In the genomic region with DNA sequence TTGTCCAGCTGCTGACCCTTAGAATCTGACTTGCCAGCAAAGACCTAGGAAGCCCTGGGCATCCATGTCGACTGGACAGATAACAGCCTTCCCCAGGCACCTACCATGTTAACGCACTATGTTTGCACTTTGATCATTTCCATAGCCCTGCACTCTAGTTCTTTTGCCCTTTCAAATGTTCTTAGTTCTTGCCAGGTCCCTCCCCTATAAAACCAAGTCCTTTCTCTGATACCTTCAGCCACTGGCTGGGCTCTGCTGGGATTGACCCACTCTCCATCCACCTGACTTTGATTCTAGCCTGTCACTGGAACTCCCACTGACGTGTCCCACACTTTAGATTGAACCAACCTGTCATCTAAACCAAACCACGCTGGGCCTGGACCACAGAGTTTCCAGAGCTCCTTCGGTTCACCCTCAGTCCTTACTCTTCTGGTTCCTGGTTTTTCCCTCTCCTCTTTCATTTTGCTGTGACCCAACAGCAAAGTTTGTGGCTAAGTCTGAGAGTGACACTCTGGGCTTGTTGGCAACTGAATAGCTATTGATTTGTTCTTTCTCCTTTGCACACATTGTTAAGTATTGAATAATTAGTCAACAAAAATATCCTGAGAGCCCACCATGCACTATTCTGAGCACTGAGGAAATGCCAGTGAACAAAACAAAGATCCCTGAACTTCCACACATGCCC, we compare ENCODE assay signal across 26 cellular contexts. TPM values are rescaled to one million over a fixed set of nuclear protein-coding genes. Genes with fewer than 3 reads are reported as not detected.
A peak's percentile ranks its signal among the peaks of the same experiment; 100 is the strongest.
DNase-seq lines count a peak whose midpoint lies in the region; ATAC-seq and TF ChIP-seq lines count a peak whose summit lies in the region.
"Had no signal": no experiment of that assay in that cellular context is flagged by ENCODE, and none has a peak within 500 bp of the region (broad histone marks: within the 10 kb centered on the region; RNA-seq: fewer than 3 reads in every experiment).

No MANE protein-coding gene starts in this region.

- WGBS in sigmoid colon, 2 donors, result 94% methylated on average over 5 of the region's 5 CpGs

- intact Hi-C loops in ascending aorta (cut with DNase I) (loop anchor here (2.0 to 5.0 kb wide), 4 partner anchors 13 to 170 kb away; a partner anchor contains a TSS), sigmoid colon (cut with DNase I) (loop anchor here (5.0 to 10.0 kb wide), 4 partner anchors 50 to 447 kb away; a partner anchor contains a TSS)

- H4K20me1 ChIP-seq in BLaER1, result no peaks in the 10 kb centered on the region

- H3K9ac ChIP-seq in BLaER1, result no peak overlapping the region

- no peak for TF ChIP-seq POLR2A in sigmoid colon (IDR thresholded peaks at IDR 0.05)

- no peak for TF ChIP-seq EP300 in sigmoid colon (IDR thresholded peaks at IDR 0.05)

- H3K4me2 ChIP-seq in BLaER1, result peak overlapping the region; percentile 59

- no peak overlapping the region for H3K4me3 ChIP-seq in BLaER1
- no peak overlapping the region for H3K4me3 ChIP-seq in ascending aorta
- H3K4me3 ChIP-seq in sigmoid colon, result no peak overlapping the region
- H3K4me3 ChIP-seq: K562, MG63, mucosa of descending colon, SK-N-MC, upper lobe of right lung had no signal

- H3K4me1 ChIP-seq in BLaER1 (peaks cover 18% of the 10 kb centered on the region), ascending aorta (peaks cover 16 to 69% of the 10 kb centered on the region in 2 donors), sigmoid colon (peaks cover 0 to 71% (median 54%) of the 10 kb centered on the region in 4 donors)

- no peaks in the 10 kb centered on the region for H3K9me3 ChIP-seq in BLaER1
- H3K9me3 ChIP-seq in ascending aorta, result no peaks in the 10 kb centered on the region
- H3K9me3 ChIP-seq in sigmoid colon, result no peaks in the 10 kb centered on the region
- H3K9me3 ChIP-seq: MG63, mucosa of descending colon, upper lobe of right lung had no signal

- H3K27ac ChIP-seq in BLaER1 (no peak overlapping the region), ascending aorta (peak overlapping the region; percentile 92 to 95), sigmoid colon (peak overlapping the region; percentile 81 to 89 (median 85))
- H3K27ac ChIP-seq: brain microvascular endothelial cell, SK-N-MC, VCaP had no signal

- H3K36me3 ChIP-seq in BLaER1, result no peaks in the 10 kb centered on the region
- no peaks in the 10 kb centered on the region for H3K36me3 ChIP-seq in ascending aorta
- H3K36me3 ChIP-seq in sigmoid colon, result no peaks in the 10 kb centered on the region
- H3K36me3 ChIP-seq: brain microvascular endothelial cell, MG63, upper lobe of right lung had no signal

- no peak for DNase-seq in ascending aorta (ENCODE audit: low spot score in 2 of 2)
- no peak for DNase-seq in left lobe of liver (ENCODE audit: low spot score)
- no peak for DNase-seq in sigmoid colon
- no peak for DNase-seq in effector CD4-positive, alpha-beta T cell
- no peak for DNase-seq in DMS114 treated with DMSO at 0.1 percent for 48 hours (lab: John Stamatoyannopoulos, UW; ENCODE audit: unreplicated experiment)
- DNase-seq: activated CD4-positive, alpha-beta T cell treated with anti-CD3 and anti-CD28 coated beads, Interleukin-2, amount 10 ng/mL, durations not matched to agents 7 days and 5 days; activated CD8-positive, alpha-beta memory T cell treated with anti-CD3 and anti-CD28 coated beads, Interleukin-2, amount 10 ng/mL, durations not matched to agents 7 days and 5 days; activated naive CD8-positive, alpha-beta T cell treated with anti-CD3 and anti-CD28 coated beads, Interleukin-2, amount 10 ng/mL, durations not matched to agents 7 days and 5 days; brain microvascular endothelial cell; Calu3; head of caudate nucleus; mucosa of descending colon; NCI-H1417; NCI-H2107; NCI-H510A treated with DMSO at 0.1 percent for 48 hours; stimulated activated CD4-positive, alpha-beta T cell treated with anti-CD3 and anti-CD28 coated beads, Interleukin-12 subunit alpha, Interleukin-12 subunit beta, amount 100 ng/mL, for 4 hours; stimulated activated CD4-positive, alpha-beta T cell treated with anti-CD3 and anti-CD28 coated beads, Interleukin-4, amount 100 ng/mL, for 4 hours; T-helper 2 cell; upper lobe of right lung had no signal

- ATAC-seq in left lobe of liver, result peak; percentile 52
- ATAC-seq in GM21529 (IDR thresholded peaks at IDR 0.05; ENCODE audit: unreplicated experiment), result no peak
- ATAC-seq in GM18870 (IDR thresholded peaks at IDR 0.05; ENCODE audit: unreplicated experiment), result no peak
- ATAC-seq: activated CD8-positive, alpha-beta memory T cell treated with anti-CD3 and anti-CD28 coated beads, Interleukin-2, amount 10 ng/mL, durations not matched to agents 7 days and 5 days; K562; upper lobe of right lung had no signal

- H3K27me3 ChIP-seq in BLaER1 (no peaks in the 10 kb centered on the region), ascending aorta (no peaks in the 10 kb centered on the region), sigmoid colon (no peaks in the 10 kb centered on the region)
- H3K27me3 ChIP-seq: brain microvascular endothelial cell, MG63, upper lobe of right lung had no signal

- no peak for TF ChIP-seq CTCF in ascending aorta (IDR thresholded peaks at IDR 0.05)
- no peak for TF ChIP-seq CTCF in sigmoid colon (IDR thresholded peaks at IDR 0.05)

RNA-seq across cellular contexts. Expression of a gene that starts 51.8 kb away (rescaled TPM):
- 137 TPM for total RNA-seq in ascending aorta
- 7.7 TPM for total RNA-seq in left lobe of liver
- total RNA-seq in sigmoid colon, result 10 to 100 TPM; 67.3 to 86.2 (median 78.3) TPM
- polyA plus RNA-seq in sigmoid colon, result 10 to 100 TPM; 16.8 to 20.1 (median 17.4) TPM
